Comparison of ENCODE assay signal across 30 cellular contexts in genomic region chr6:139828751-139829519, GRCh38.
"Had no signal": no experiment of that assay in that cellular context is flagged by ENCODE, and none has a peak within 500 bp of the region (broad histone marks: within the 10 kb centered on the region; RNA-seq: fewer than 3 reads in every experiment).

No MANE protein-coding gene starts in this region.

- H3K4me1 ChIP-seq: breast epithelium, esophagus muscularis mucosa, lower lobe of right lung, upper lobe of left lung had no signal

- H3K27me3 ChIP-seq: breast epithelium, esophagus muscularis mucosa, hepatocyte, thyroid gland, upper lobe of left lung had no signal

- H3K9me3 ChIP-seq: breast epithelium, esophagus muscularis mucosa, lower lobe of right lung, thyroid gland, upper lobe of left lung had no signal

- DNase-seq: activated CD4-positive, alpha-beta T cell treated with anti-CD3 and anti-CD28 coated beads for 4 hours; activated CD4-positive, alpha-beta T cell treated with anti-CD3 and anti-CD28 coated beads, Interleukin-2, amount 50 U/mL, for 4 hours; activated CD8-positive, alpha-beta memory T cell treated with anti-CD3 and anti-CD28 coated beads for 24 hours; activated gamma-delta T cell treated with Interleukin-2 at 50 U/mL for 16 hours; activated naive CD4-positive, alpha-beta T cell treated with anti-CD3 and anti-CD28 coated beads, Interleukin-2, amount 50 U/mL, for 16 hours; activated T-cell treated with anti-CD3 and anti-CD28 coated beads, Interleukin-2, amount 50 U/mL, for 1 hour; central memory CD4-positive, alpha-beta T cell; effector CD4-positive, alpha-beta T cell; foreskin melanocyte; islet precursor cell; left colon; lower lobe of right lung; mesendoderm; natural killer cell; posterior cingulate gyrus; stimulated activated CD4-positive, alpha-beta T cell treated with anti-CD3 and anti-CD28 coated beads, Interleukin-1b, Interleukin-23, amount 100 ng/mL, for 48 hours; stimulated activated CD4-positive, alpha-beta T cell treated with anti-CD3 and anti-CD28 coated beads, Interleukin-4, amount 100 ng/mL, for 4 hours; stimulated activated CD8-positive, alpha-beta memory T cell treated with anti-CD3 and anti-CD28 coated beads, Interleukin-4, amount 100 ng/mL, for 48 hours; stimulated activated naive CD8-positive, alpha-beta T cell treated with anti-CD3 and anti-CD28 coated beads, Interleukin-15, amount 100 ng/mL, for 72 hours; substantia nigra; thyroid gland; upper lobe of left lung had no signal

- FAIRE-seq: TTC549 had no signal

- ATAC-seq: activated T-helper 17 cell treated with anti-CD3 and anti-CD28 coated beads, Interleukin-2, amount 50 U/mL, for 72 hours; left colon; lower lobe of right lung; natural killer cell; stimulated activated memory B cell treated with anti-CD40 and anti-IgM and Interleukin-4, amounts not matched to agents 10 μg/mL and 1 μg/mL and 100 μg/mL, for 72 hours; stimulated activated naive CD8-positive, alpha-beta T cell treated with anti-CD3 and anti-CD28 coated beads, Interleukin-15, amount 100 ng/mL, for 72 hours had no signal

- H3K27ac ChIP-seq: breast epithelium, esophagus muscularis mucosa, hepatocyte, lower lobe of right lung, thyroid gland, upper lobe of left lung, VCaP had no signal

- H3K36me3 ChIP-seq: breast epithelium, esophagus muscularis mucosa, lower lobe of right lung, thyroid gland, upper lobe of left lung had no signal

- H3K4me3 ChIP-seq: breast epithelium, esophagus muscularis mucosa, hepatocyte, lower lobe of right lung, smooth muscle cell, thyroid gland, upper lobe of left lung had no signal
